In genomic region chr6:149129401-149130077, GRCh38 we compare ENCODE assay signal across 9 cellular contexts.
DNase-seq lines count a peak whose midpoint lies in the region; ATAC-seq and TF ChIP-seq lines count a peak whose summit lies in the region.
"Had no signal": no experiment of that assay in that cellular context is flagged by ENCODE, and none has a peak within 500 bp of the region (broad histone marks: within the 10 kb centered on the region; RNA-seq: fewer than 3 reads in every experiment).

No MANE protein-coding gene starts in this region.

- TF ChIP-seq POLR2A in esophagus squamous epithelium (IDR thresholded peaks at IDR 0.05): no peak

- ATAC-seq in naive B cell (ENCODE audit: low read depth in 2 of 2) (peak; percentile 49 to 89), HG03097 (IDR thresholded peaks at IDR 0.05; ENCODE audit: low FRiP score, unreplicated experiment) (no peak), HG03378 (IDR thresholded peaks at IDR 0.05; ENCODE audit: unreplicated experiment) (no peak)
- ATAC-seq: HCT116 had no signal

- no peaks in the 10 kb centered on the region for H3K9me3 ChIP-seq in esophagus squamous epithelium

- H3K4me3 ChIP-seq in GM12865 (ENCODE audit: low read depth, low read length): no peak overlapping the region
- no peak overlapping the region for H3K4me3 ChIP-seq in esophagus squamous epithelium

- H3K27me3 Mint-ChIP-seq in activated naive CD8-positive, alpha-beta T cell treated with anti-CD3 and anti-CD28 coated beads for 36 hours: no peaks in the 10 kb centered on the region
- no peaks in the 10 kb centered on the region for H3K27me3 Mint-ChIP-seq in naive B cell

- peaks cover 43% of the 10 kb centered on the region for H3K4me1 Mint-ChIP-seq in activated naive CD8-positive, alpha-beta T cell treated with anti-CD3 and anti-CD28 coated beads for 36 hours
- H3K4me1 Mint-ChIP-seq in naive B cell: peaks cover 11 to 23% (median 19%) of the 10 kb centered on the region in 3 donors

- 40 to 69% methylated on average over 8 of the region's 8 CpGs for WGBS in esophagus squamous epithelium, 2 donors

- peaks cover 46% of the 10 kb centered on the region for H3K36me3 Mint-ChIP-seq in activated naive CD8-positive, alpha-beta T cell treated with anti-CD3 and anti-CD28 coated beads for 36 hours
- no peaks in the 10 kb centered on the region for H3K36me3 Mint-ChIP-seq in naive B cell

- peak overlapping the region; percentile 15 for H3K27ac Mint-ChIP-seq in activated naive CD8-positive, alpha-beta T cell treated with anti-CD3 and anti-CD28 coated beads for 36 hours
- peak overlapping the region in 5 of 6 donors; percentile 34 to 84 (median 64) for H3K27ac Mint-ChIP-seq in naive B cell

- TF ChIP-seq CTCF in GM12865 (IDR thresholded peaks at IDR 0.05; ENCODE audit: insufficient read depth, low read depth, low read length, missing control alignments) (no peak), esophagus squamous epithelium (IDR thresholded peaks at IDR 0.05) (no peak)

- peak overlapping the region in 2 of 4 donors; percentile 62 to 72 for H3K27ac ChIP-seq in esophagus squamous epithelium

- no peak overlapping the region for H3K4me3 Mint-ChIP-seq in activated naive CD8-positive, alpha-beta T cell treated with anti-CD3 and anti-CD28 coated beads for 36 hours
- H3K4me3 Mint-ChIP-seq in naive B cell: no peak overlapping the region

- intact Hi-C loops in esophagus squamous epithelium (cut with DNase I) (no loop called here), head of caudate nucleus (cut with DNase I) (no loop called here)

- H3K4me1 ChIP-seq in esophagus squamous epithelium: peaks cover 0 to 38% (median 0%) of the 10 kb centered on the region in 3 donors

- DNase-seq in GM12865 (ENCODE audit: low read depth) (peak; percentile 12), HS-5 (ENCODE audit: low read depth) (peak; percentile 73), naive B cell (no peak), esophagus squamous epithelium (lab: John Stamatoyannopoulos, UW) (no peak), head of caudate nucleus (no peak)
- DNase-seq in activated naive CD8-positive, alpha-beta T cell treated with anti-CD3 and anti-CD28 coated beads for 36 hours: no peak

- no peaks in the 10 kb centered on the region for H3K36me3 ChIP-seq in esophagus squamous epithelium

- no peaks in the 10 kb centered on the region for H3K27me3 ChIP-seq in esophagus squamous epithelium

- peaks cover 24% of the 10 kb centered on the region for H3K9me3 Mint-ChIP-seq in activated naive CD8-positive, alpha-beta T cell treated with anti-CD3 and anti-CD28 coated beads for 36 hours
- no peaks in the 10 kb centered on the region for H3K9me3 Mint-ChIP-seq in naive B cell

Comparison
In these comparisons a context has a peak if more than half of its experiments do, and no peak if none do; other contexts are left out.
1. DNase-seq: peak in GM12865 (single experiment) and HS-5 (single experiment); none in activated naive CD8-positive, alpha-beta T cell treated with anti-CD3 and anti-CD28 coated beads for 36 hours (single experiment), naive B cell (single experiment), esophagus squamous epithelium (single experiment) and head of caudate nucleus (0 of 42).
2. ATAC-seq: peak in naive B cell (2 of 2); none in HG03097 (single experiment) and HG03378 (single experiment).